18 cellular contexts compared by ENCODE assay signal in the genomic region with DNA sequence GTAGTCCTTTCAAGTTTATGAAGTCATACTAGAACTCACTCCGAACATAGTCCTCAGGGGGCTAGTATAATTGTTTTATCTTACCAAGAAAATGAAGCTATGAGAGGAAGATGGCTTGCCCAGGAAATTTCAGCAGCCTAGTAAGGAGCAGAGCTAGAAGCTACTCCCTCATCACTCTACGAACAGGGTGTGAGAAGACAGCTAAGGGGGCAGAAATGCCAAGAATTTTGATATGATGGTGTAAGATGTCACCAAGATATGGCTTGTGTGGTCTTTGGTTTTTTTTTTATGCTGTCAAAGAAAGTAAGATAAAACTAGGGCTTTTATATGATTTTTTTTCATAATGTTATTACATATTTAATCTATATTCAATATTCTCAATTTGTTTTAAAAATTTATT. TPM values are rescaled to one million over a fixed set of nuclear protein-coding genes. Genes with fewer than 3 reads are reported as not detected.
A peak's percentile ranks its signal among the peaks of the same experiment; 100 is the strongest.
DNase-seq lines count a peak whose midpoint lies in the region; ATAC-seq, FAIRE-seq and TF ChIP-seq lines count a peak whose summit lies in the region.
"Had no signal": no experiment of that assay in that cellular context is flagged by ENCODE, and none has a peak within 500 bp of the region (broad histone marks: within the 10 kb centered on the region; RNA-seq: fewer than 3 reads in every experiment).

No MANE protein-coding gene starts in this region.

- H3K27ac ChIP-seq in Peyer's patch: no peak overlapping the region
- H3K27ac ChIP-seq in substantia nigra (ENCODE audit: low read depth, low read length, poor library complexity, severe bottlenecking): no peak overlapping the region
- H3K27ac ChIP-seq: BLaER1 treated with 17β-estradiol and CSF1 and Interleukin-3, amounts not matched to agents 10 nM and 100 nM had no signal

- TF ChIP-seq POLR2A in NB4 (IDR thresholded peaks at IDR 0.05; ENCODE audit: extremely low read depth, insufficient read length): no peak
- TF ChIP-seq POLR2A in Peyer's patch (IDR thresholded peaks at IDR 0.05): no peak

- no peak for ATAC-seq in mucosa of descending colon
- ATAC-seq: CD8-positive, alpha-beta T cell; HCT116 had no signal

- H3K4me3 ChIP-seq in NB4 (ENCODE audit: low read depth, low read length): no peak overlapping the region
- no peak overlapping the region for H3K4me3 ChIP-seq in Peyer's patch
- no peak overlapping the region for H3K4me3 ChIP-seq in mucosa of descending colon
- H3K4me3 ChIP-seq: BLaER1 treated with 17β-estradiol and CSF1 and Interleukin-3, amounts not matched to agents 10 nM and 100 nM had no signal

- no peaks in the 10 kb centered on the region for H3K27me3 ChIP-seq in Peyer's patch
- H3K27me3 ChIP-seq: BLaER1 treated with 17β-estradiol and CSF1 and Interleukin-3, amounts not matched to agents 10 nM and 100 nM had no signal

- no peak for FAIRE-seq in urothelium cell line (lab: Jason Lieb, UNC)
- FAIRE-seq: GM12891, GM19239 had no signal

- intact Hi-C loops in mucosa of descending colon (cut with DNase I, micrococcal nuclease): no loop called here

- TF ChIP-seq CTCF in NB4 (IDR thresholded peaks at IDR 0.05; ENCODE audit: low read depth, low read length) (no peak), Peyer's patch (IDR thresholded peaks at IDR 0.05) (no peak), mucosa of descending colon (IDR thresholded peaks at IDR 0.05) (no peak)

- H3K9me3 ChIP-seq in Peyer's patch (no peaks in the 10 kb centered on the region), mucosa of descending colon (no peaks in the 10 kb centered on the region)
- H3K9me3 ChIP-seq: BLaER1 treated with 17β-estradiol and CSF1 and Interleukin-3, amounts not matched to agents 10 nM and 100 nM had no signal

- DNase-seq in EL: peak; percentile 10
- peak; percentile 22 for DNase-seq in NB4 (ENCODE audit: low read depth)
- DNase-seq in myocyte (ENCODE audit: low read depth): peak; percentile 12
- DNase-seq in urothelium cell line (ENCODE audit: low spot score): peak; percentile 13
- DNase-seq in Peyer's patch: no peak
- no peak for DNase-seq in substantia nigra (lab: John Stamatoyannopoulos, UW)
- no peak for DNase-seq in mucosa of descending colon
- DNase-seq: 8988T; Calu3; CD8-positive, alpha-beta T cell; DMS79 treated with DMSO at 0.1 percent for 48 hours; GOT3; H7; HFFc6 had no signal

- H3K36me3 ChIP-seq in Peyer's patch (no peaks in the 10 kb centered on the region), mucosa of descending colon (ENCODE audit: low read depth) (no peaks in the 10 kb centered on the region)
- H3K36me3 ChIP-seq: BLaER1 treated with 17β-estradiol and CSF1 and Interleukin-3, amounts not matched to agents 10 nM and 100 nM had no signal

- no peaks in the 10 kb centered on the region for H3K4me1 ChIP-seq in Peyer's patch
- no peaks in the 10 kb centered on the region for H3K4me1 ChIP-seq in mucosa of descending colon (ENCODE audit: low read depth)
- H3K4me1 ChIP-seq: BLaER1 treated with 17β-estradiol and CSF1 and Interleukin-3, amounts not matched to agents 10 nM and 100 nM had no signal

RNA-seq across cellular contexts. Expression of a gene that starts 47.6 kb away (rescaled TPM):
- total RNA-seq in myocyte: 12.3 and 15.6 TPM in 2 replicates
- 31.9 TPM for polyA plus RNA-seq in myocyte (2012)
- 10 to 100 TPM in 2 of 4 donors, 1 to 10 TPM in 1, under 1 TPM in 1; 0.53 to 12.6 (median 6.3) TPM for total RNA-seq in Peyer's patch
- 1 to 10 TPM in 2 of 3 donors, under 1 TPM in 1; 0.93 to 7.1 (median 4.4) TPM for total RNA-seq in mucosa of descending colon

Comparison
In these comparisons a context has a peak if more than half of its experiments do, and no peak if none do; other contexts are left out.
1. DNase-seq: peak in EL (single experiment), NB4 (single experiment), myocyte (single experiment) and urothelium cell line (single experiment); none in Peyer's patch (0 of 3), substantia nigra (0 of 49) and mucosa of descending colon (0 of 3).